ENCODE assay signal across 1 cellular context in the genomic region with DNA sequence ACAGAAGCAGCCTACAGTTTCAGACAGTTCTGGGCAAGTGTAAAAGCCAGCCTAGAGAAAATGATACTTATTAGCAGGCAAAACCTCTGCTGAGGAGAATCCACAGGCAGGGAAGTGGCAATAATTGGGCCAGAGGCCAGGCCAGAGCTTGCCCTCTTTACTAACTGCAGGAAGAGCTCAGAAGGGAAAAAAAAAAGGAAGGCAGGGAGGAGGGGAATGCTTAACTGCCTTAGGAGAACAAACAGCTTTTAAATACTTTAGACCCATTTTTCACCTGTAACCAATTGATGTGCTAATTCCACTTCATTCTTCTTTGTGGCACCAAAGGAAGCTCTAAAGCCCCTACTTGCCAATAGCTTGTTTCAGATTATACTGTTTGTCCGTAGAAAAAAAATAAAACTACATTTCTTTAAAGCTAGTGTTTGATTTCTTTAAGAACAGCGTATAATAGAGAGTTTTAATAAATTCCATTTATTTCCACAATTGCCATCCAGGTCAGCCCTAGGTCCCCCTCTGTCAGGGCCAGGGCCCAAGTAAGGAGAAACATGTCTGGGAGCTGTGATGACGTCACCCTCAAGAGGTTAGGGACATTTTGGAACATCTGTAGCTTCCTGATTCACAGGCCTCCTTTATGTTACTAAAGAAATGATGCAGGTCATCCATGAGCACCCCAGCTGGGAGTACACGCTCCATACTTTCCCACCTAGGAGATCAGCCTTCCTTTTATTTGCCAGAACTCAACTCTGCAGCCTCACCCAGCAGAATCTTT.
TF ChIP-seq lines count a peak whose summit lies in the region.

No MANE protein-coding gene starts in this region.

TF ChIP-seq in H1, 55 proteins besides CTCF, POLR2A, EP300 and RAD21 (continued from another document):
- TF ChIP-seq GABPA (IDR thresholded peaks at IDR 0.05; ENCODE audit: borderline replicate concordance, insufficient read depth, low read length) (no peak), ASH2L (IDR thresholded peaks at IDR 0.05; ENCODE audit: low read length) (no peak), JUND (IDR thresholded peaks at IDR 0.05; ENCODE audit: low read length) (peak; percentile 94), TBP (IDR thresholded peaks at IDR 0.05; ENCODE audit: low read depth, low read length) (no peak)
TF ChIP-seq in H1: peak in this region for 4.
